ENCODE assay signal across 8 cellular contexts in genomic region chr4:89307446-89308160, GRCh38. TPM values are rescaled to one million over a fixed set of nuclear protein-coding genes. Genes with fewer than 3 reads are reported as not detected.
A peak's percentile ranks its signal among the peaks of the same experiment; 100 is the strongest.
DNase-seq lines count a peak whose midpoint lies in the region; ATAC-seq and TF ChIP-seq lines count a peak whose summit lies in the region.

TSS of gene GPRIN3 (minus strand) at chr4:89307800. CDS start at chr4:89250110, 57,690 bp downstream.

- WGBS in adrenal gland, 4 donors, result 0 to 1% (median 1%) methylated on average over 1 to 67 of the region's 67 CpGs

- TF ChIP-seq CTCF in A673 (conservative IDR thresholded peaks at IDR 0.05; ENCODE audit: low read depth, low read length), result no peak
- TF ChIP-seq CTCF in SU-DHL-6 (IDR thresholded peaks at IDR 0.05; ENCODE audit: insufficient read depth, low read length, poor library complexity, severe bottlenecking), result no peak
- TF ChIP-seq CTCF in adrenal gland (IDR thresholded peaks at IDR 0.05), result peak in 1 of 6 experiments; percentile 10

- no TSS peak for BruUV-seq in A673 (replicated peaks; lab: Mats Ljungman, UMichigan)

- H4K20me1 ChIP-seq in SU-DHL-6 (ENCODE audit: low read depth, low read length), result no peaks in the 10 kb centered on the region

- H2AFZ ChIP-seq in SU-DHL-6 (ENCODE audit: low read depth, low read length, severe bottlenecking), result peak within 1 kb of the TSS; percentile 41

- H3K79me2 ChIP-seq in SU-DHL-6 (ENCODE audit: insufficient read depth, low read length), result no peaks in the 10 kb centered on the region

- H3K4me2 ChIP-seq in SU-DHL-6 (ENCODE audit: low read depth, low read length, poor library complexity, severe bottlenecking), result peak within 1 kb of the TSS; percentile 43

- no peaks in the 10 kb centered on the region for H3K9me2 ChIP-seq in SU-DHL-6 (replicated peaks; ENCODE audit: insufficient read depth, low read length)

- H3K9me3 ChIP-seq in A673 (ENCODE audit: low read depth, low read length, poor library complexity, severe bottlenecking) (no peaks in the 10 kb centered on the region), SU-DHL-6 (ENCODE audit: insufficient read depth, low read length) (no peaks in the 10 kb centered on the region), adrenal gland (replicated peaks in 1 of 3) (no peaks in the 10 kb centered on the region)

- DNase-seq in A673 (ENCODE audit: low spot score), result peak; percentile 3
- peak; percentile 27 to 55 (median 43) for DNase-seq in adrenal gland
- peak; percentile 72 for DNase-seq in left ventricle myocardium superior
- peak; percentile 3 for DNase-seq in pulmonary artery endothelial cell (ENCODE audit: low read depth, low spot score)
- no peak for DNase-seq in SW480 (ENCODE audit: low spot score)

- H3K9ac ChIP-seq in SU-DHL-6 (ENCODE audit: low read length), result peak within 1 kb of the TSS; percentile 46

- H3K4me3 ChIP-seq in A673 (ENCODE audit: low read depth, low read length, poor library complexity, severe bottlenecking) (peak within 1 kb of the TSS; percentile 46), SU-DHL-6 (ENCODE audit: insufficient read depth, low read length, poor library complexity, severe bottlenecking) (peak within 1 kb of the TSS; percentile 42), adrenal gland (peak within 1 kb of the TSS in 2 of 4 donors; percentile 18 to 73)

- no peaks in the 10 kb centered on the region for H3K4me1 ChIP-seq in A673 (ENCODE audit: insufficient read depth, low read length, poor library complexity, severe bottlenecking)
- peaks cover 0 to 6% of the 10 kb centered on the region in 2 donors for H3K4me1 ChIP-seq in adrenal gland (replicated peaks in 1 of 2)

- peaks cover 13% of the 10 kb centered on the region for H3K27me3 ChIP-seq in A673 (replicated peaks; ENCODE audit: insufficient read depth, low read depth, low read length, poor library complexity)
- H3K27me3 ChIP-seq in SU-DHL-6 (ENCODE audit: low read length), result no peaks in the 10 kb centered on the region
- H3K27me3 ChIP-seq in adrenal gland, result no peaks in the 10 kb centered on the region

- CTCF ChIA-PET in A673 (lab: Charles Lee), result no interaction called here

- intact Hi-C loops in A673 (cut with micrococcal nuclease; ENCODE audit: unreplicated experiment) (no loop called here), adrenal gland (cut with DNase I) (no loop called here), left ventricle myocardium superior (cut with micrococcal nuclease) (loop anchor here (10.0 kb wide), 1 partner anchor 53 kb away; no protein-coding TSS in a partner anchor)

- H3K36me3 ChIP-seq in A673 (ENCODE audit: insufficient read depth, low read length, poor library complexity, severe bottlenecking), result no peaks in the 10 kb centered on the region
- no peaks in the 10 kb centered on the region for H3K36me3 ChIP-seq in SU-DHL-6 (ENCODE audit: low read length)
- no peaks in the 10 kb centered on the region for H3K36me3 ChIP-seq in adrenal gland (replicated peaks in 1 of 2)

- H3K27ac ChIP-seq in A673 (ENCODE audit: low read depth, low read length, poor library complexity, severe bottlenecking) (no peak within 1 kb of the TSS), SU-DHL-6 (ENCODE audit: low read depth, low read length) (no peak within 1 kb of the TSS), adrenal gland (peak within 1 kb of the TSS in 2 of 5 donors; percentile 68 to 72)

- POLR2A ChIA-PET in A673 (lab: Charles Lee; ENCODE audit: low non-redundant PET), result no interaction called here

- ATAC-seq in GM19035 (IDR thresholded peaks at IDR 0.05; ENCODE audit: unreplicated experiment), result peak; percentile 87
- ATAC-seq in HG03520 (IDR thresholded peaks at IDR 0.05; ENCODE audit: unreplicated experiment), result peak; percentile 68
- peak; percentile 80 for ATAC-seq in left ventricle myocardium superior

- H3F3A ChIP-seq in SU-DHL-6 (ENCODE audit: insufficient read depth), result no peaks in the 10 kb centered on the region

- peak in 1 of 2 donors; percentile 26 for TF ChIP-seq POLR2A in adrenal gland (IDR thresholded peaks at IDR 0.05)

RNA-seq across cellular contexts. Expression of gene GPRIN3, which starts in this region (rescaled TPM):
- not detected in 2 replicates for total RNA-seq in A673 (2021)
- total RNA-seq in adrenal gland, result 1 to 10 TPM; 1.1 to 4.6 (median 3.3) TPM
- polyA plus RNA-seq in adrenal gland, result under 1 TPM; 0.47 to 0.82 (median 0.80) TPM
- 7.4 TPM for total RNA-seq in left ventricle myocardium superior
- total RNA-seq in pulmonary artery endothelial cell, result 0.11 and 1.2 TPM in 2 replicates

Comparison
In these comparisons a context has a peak if more than half of its experiments do, and no peak if none do; other contexts are left out.
1. Peak in DNase-seq and H3K4me3 ChIP-seq in A673; RNA of the gene not detected or under 1 TPM.